ENCODE assay signal across 13 cellular contexts in genomic region chr3:139897759-139898158, GRCh38. TPM values are rescaled to one million over a fixed set of nuclear protein-coding genes. Genes with fewer than 3 reads are reported as not detected.
DNase-seq lines count a peak whose midpoint lies in the region; ATAC-seq, FAIRE-seq and TF ChIP-seq lines count a peak whose summit lies in the region.
"Had no signal": no experiment of that assay in that cellular context is flagged by ENCODE, and none has a peak within 500 bp of the region (broad histone marks: within the 10 kb centered on the region; RNA-seq: fewer than 3 reads in every experiment).

No MANE protein-coding gene starts in this region.

- no peak overlapping the region for H3K4me3 ChIP-seq in HCT116 (replicated peaks in 1 of 2; ENCODE audit: low read depth in 1 of 2, low read length in 2 of 2)
- H3K4me3 ChIP-seq in K562, result no peak overlapping the region
- H3K4me3 ChIP-seq: GM23248 had no signal

- TF ChIP-seq POLR2A in HCT116 (IDR thresholded peaks at IDR 0.05; ENCODE audit: borderline replicate concordance, extremely low read depth, insufficient read depth, insufficient read length) (no peak), K562 (conservative IDR thresholded peaks at IDR 0.05) (no peak)

- H3K9me1 ChIP-seq in K562 (ENCODE audit: control insufficient read depth, insufficient read depth, low read length), result no peaks in the 10 kb centered on the region

- no peak for FAIRE-seq in K562 (lab: Jason Lieb, UNC)

- no peak overlapping the region for H3K9ac ChIP-seq in HCT116 (ENCODE audit: low read length)
- H3K9ac ChIP-seq in K562 (ENCODE audit: insufficient read depth in 1 of 2, low read depth in 2 of 2, low read length in 2 of 2), result no peak overlapping the region
- H3K9ac ChIP-seq: GM23248 had no signal

- no peak overlapping the region for H3K4me2 ChIP-seq in HCT116 (ENCODE audit: low read length)
- no peak overlapping the region for H3K4me2 ChIP-seq in K562 (ENCODE audit: insufficient read depth, low read length)

- CTCF ChIA-PET in HCT116 (lab: Charles Lee) (no interaction called here), K562 (lab: Yijun Ruan, JAX; ENCODE audit: low intra/inter-chr PET ratio) (no interaction called here)
- CTCF ChIA-PET in activated CD8-positive, alpha-beta T cell treated with anti-CD3 and anti-CD28 coated beads for 36 hours (lab: Charles Lee), result no interaction called here

- no peaks in the 10 kb centered on the region for H3K4me1 Mint-ChIP-seq in activated CD8-positive, alpha-beta T cell treated with anti-CD3 and anti-CD28 coated beads for 36 hours (ENCODE audit: low read depth)
- H3K4me1 Mint-ChIP-seq: CD14-positive monocyte, H9, IgD-negative memory B cell had no signal

- TF ChIP-seq EP300 in Ishikawa (IDR thresholded peaks at IDR 0.05; ENCODE audit: borderline replicate concordance) (no peak), K562 (IDR thresholded peaks at IDR 0.05; ENCODE audit: low read length) (no peak)

- in situ Hi-C loops in K562 (cut with MboI), result no loop called here

- H3K9me3 Mint-ChIP-seq in activated CD8-positive, alpha-beta T cell treated with anti-CD3 and anti-CD28 coated beads for 36 hours, result no peaks in the 10 kb centered on the region
- H3K9me3 Mint-ChIP-seq: CD8-positive, alpha-beta T cell had no signal

- no peaks in the 10 kb centered on the region; the same call in 1 of the 2 replicates for H3K27me3 ChIP-seq in HCT116 (ENCODE audit: insufficient read depth, low read length)
- H3K27me3 ChIP-seq in K562 (ENCODE audit: control insufficient read depth in 2 of 2, insufficient read depth in 2 of 2, low read length in 2 of 2), result no peaks in the 10 kb centered on the region
- H3K27me3 ChIP-seq in foreskin keratinocyte, result no peaks in the 10 kb centered on the region

- H3K27me3 Mint-ChIP-seq in activated CD8-positive, alpha-beta T cell treated with anti-CD3 and anti-CD28 coated beads for 36 hours, result peaks cover 2% of the 10 kb centered on the region

- intact Hi-C loops in HCT116 (cut with micrococcal nuclease), result no loop called here
- intact Hi-C loops in K562 (cut with micrococcal nuclease), result no loop called here
- intact Hi-C loops in activated CD8-positive, alpha-beta T cell treated with anti-CD3 and anti-CD28 coated beads for 36 hours (cut with micrococcal nuclease), result no loop called here

- no peaks in the 10 kb centered on the region for H4K20me1 ChIP-seq in HCT116 (ENCODE audit: insufficient read depth)
- H4K20me1 ChIP-seq in K562 (replicated peaks; ENCODE audit: control insufficient read depth, insufficient read depth, low read length), result no peaks in the 10 kb centered on the region

- POLR2A ChIA-PET in HCT116 (lab: Charles Lee), result no interaction called here
- POLR2A ChIA-PET in K562 (lab: Yijun Ruan, JAX), result no interaction called here
- POLR2A ChIA-PET in activated CD8-positive, alpha-beta T cell treated with anti-CD3 and anti-CD28 coated beads for 36 hours (lab: Charles Lee), result no interaction called here

- H3K27ac ChIP-seq in HCT116 (ENCODE audit: low read depth, low read length) (no peak overlapping the region), K562 (ENCODE audit: extremely low read depth, low read depth, low read length) (no peak overlapping the region), foreskin keratinocyte (no peak overlapping the region)
- H3K27ac ChIP-seq: GM23248, HL-60 had no signal

- H3K9me3 ChIP-seq in HCT116 (ENCODE audit: control insufficient read depth in 1 of 2, insufficient read depth in 1 of 2, low read depth in 1 of 2, low read length in 2 of 2) (no peaks in the 10 kb centered on the region), K562 (replicated peaks; ENCODE audit: control insufficient read depth, insufficient read depth, low read depth, low read length) (no peaks in the 10 kb centered on the region)

- RAD21 ChIA-PET in HCT116 (lab: Charles Lee; ENCODE audit: low non-redundant PET in 1 of 2, low total read pairs in 2 of 2, uncharacterized antibody in 2 of 2, unreplicated experiment in 2 of 2), result no interaction called here

- ATAC-seq in HCT116, result no peak
- ATAC-seq in K562, result no peak
- peak; percentile 29 for ATAC-seq in foreskin keratinocyte
- no peak for ATAC-seq in activated CD8-positive, alpha-beta T cell treated with anti-CD3 and anti-CD28 coated beads for 36 hours
- ATAC-seq: CD8-positive, alpha-beta T cell had no signal

- 0% methylated on average over 5 of the region's 5 CpGs for whole genome bisulfite sequencing in K562 (ENCODE audit: insufficient coverage, low coverage, missing lambda C conversion rate)

- H3K9me2 ChIP-seq in HCT116 (ENCODE audit: insufficient read depth), result no peaks in the 10 kb centered on the region

- no peaks in the 10 kb centered on the region for H3K36me3 ChIP-seq in HCT116 (ENCODE audit: control insufficient read depth in 1 of 2, insufficient read depth in 2 of 2, low read length in 2 of 2)
- H3K36me3 ChIP-seq in K562 (ENCODE audit: control insufficient read depth, insufficient read depth, low read length), result no peaks in the 10 kb centered on the region

- no peak for TF ChIP-seq CTCF in HCT116 (IDR thresholded peaks at IDR 0.05 in 2 of 3, conservative IDR thresholded peaks at IDR 0.05 in 1 of 3; ENCODE audit: borderline replicate concordance in 1 of 3, insufficient read depth in 1 of 3, low read depth in 2 of 3, low read length in 2 of 3)
- no peak for TF ChIP-seq CTCF in K562 (IDR thresholded peaks at IDR 0.05 in 2 of 3, conservative IDR thresholded peaks at IDR 0.05 in 1 of 3; ENCODE audit: insufficient read depth in 2 of 3, low read depth in 1 of 3, low read length in 3 of 3)
- no peak for TF ChIP-seq CTCF in foreskin keratinocyte (conservative IDR thresholded peaks at IDR 0.05)
- TF ChIP-seq CTCF in activated CD8-positive, alpha-beta T cell treated with anti-CD3 and anti-CD28 coated beads for 36 hours (IDR thresholded peaks at IDR 0.05), result no peak

- H3K36me3 Mint-ChIP-seq in activated CD8-positive, alpha-beta T cell treated with anti-CD3 and anti-CD28 coated beads for 36 hours (ENCODE audit: low read depth), result no peaks in the 10 kb centered on the region
- H3K36me3 Mint-ChIP-seq: CD14-positive monocyte; CD8-positive, alpha-beta T cell; IgD-negative memory B cell had no signal

- H3K79me2 ChIP-seq in HCT116 (ENCODE audit: insufficient read depth, low read length) (no peaks in the 10 kb centered on the region), K562 (ENCODE audit: control insufficient read depth, insufficient read depth, low read length) (no peaks in the 10 kb centered on the region)

- no peaks in the 10 kb centered on the region for H3K4me1 ChIP-seq in HCT116 (ENCODE audit: control insufficient read depth in 1 of 2, insufficient read depth in 2 of 2, low read length in 2 of 2)
- H3K4me1 ChIP-seq in K562 (replicated peaks in 1 of 2; ENCODE audit: control insufficient read depth in 2 of 2, insufficient read depth in 2 of 2, low read length in 2 of 2), result no peaks in the 10 kb centered on the region
- H3K4me1 ChIP-seq in foreskin keratinocyte, result no peaks in the 10 kb centered on the region

- no TSS peak for BruUV-seq in HCT116 (replicated peaks; lab: Mats Ljungman, UMichigan)
- no TSS peak for BruUV-seq in K562 (replicated peaks; lab: Mats Ljungman, UMichigan)

- H3K27ac Mint-ChIP-seq in activated CD8-positive, alpha-beta T cell treated with anti-CD3 and anti-CD28 coated beads for 36 hours, result no peak overlapping the region
- H3K27ac Mint-ChIP-seq: CD14-positive monocyte; CD8-positive, alpha-beta T cell; H9; IgD-negative memory B cell had no signal

- TF ChIP-seq RAD21 in HCT116 (IDR thresholded peaks at IDR 0.05; ENCODE audit: low read depth) (no peak), Ishikawa (IDR thresholded peaks at IDR 0.05; ENCODE audit: low read depth) (no peak), K562 (CRISPR knock-in tag; conservative IDR thresholded peaks at IDR 0.05 in 1 of 2, IDR thresholded peaks at IDR 0.05 in 1 of 2) (no peak)

- no peak overlapping the region for H2AFZ ChIP-seq in HCT116 (ENCODE audit: low read depth, low read length, poor library complexity, severe bottlenecking)
- H2AFZ ChIP-seq in K562 (ENCODE audit: low read depth, low read length), result no peak overlapping the region
- H2AFZ ChIP-seq: GM23248 had no signal

- DNase-seq in HCT116 (ENCODE audit: low read depth, low spot score), result no peak
- DNase-seq in K562 (ENCODE audit: extremely low read depth in 1 of 4, low spot score in 3 of 4), result no peak
- DNase-seq in foreskin keratinocyte, result peak in 1 of 2 donors; percentile 42
- DNase-seq in NCI-H446 treated with DMSO at 0.1 percent for 48 hours (lab: John Stamatoyannopoulos, UW), result no peak
- no peak for DNase-seq in activated CD8-positive, alpha-beta T cell treated with anti-CD3 and anti-CD28 coated beads for 36 hours
- DNase-seq: CD8-positive, alpha-beta T cell; COR-L47; GM23248; H9 had no signal

- no peak overlapping the region for H3K4me3 Mint-ChIP-seq in activated CD8-positive, alpha-beta T cell treated with anti-CD3 and anti-CD28 coated beads for 36 hours
- H3K4me3 Mint-ChIP-seq: CD14-positive monocyte; CD8-positive, alpha-beta T cell; H9; IgD-negative memory B cell had no signal

TF ChIP-seq in HCT116, 20 proteins besides CTCF, POLR2A, EP300 and RAD21 (continues in another document):
- TF ChIP-seq CEBPB (IDR thresholded peaks at IDR 0.05; ENCODE audit: low read depth), result peak; percentile 68

TF ChIP-seq in Ishikawa, 13 proteins besides CTCF, POLR2A, EP300 and RAD21 (continues in another document):
- no peak for TF ChIP-seq EGR1 (IDR thresholded peaks at IDR 0.05)

RNA-seq across cellular contexts. Expression of gene CLSTN2, which starts 37.2 kb away (rescaled TPM):
- total RNA-seq in HCT116 (2021; ENCODE audit: unreplicated experiment) (0.02 TPM), K562 (2014; rRNA removed) (not detected in 2 replicates), K562 (2014; rRNA removed; fragmentation: Illumina TruSeq; extraction: Trizol) (not detected in 2 replicates), K562 (2015; rRNA removed; fragmentation: Illumina TruSeq; extraction: Trizol) (0.04 TPM in 2 replicates), K562 (2021) (0.02 TPM in 2 replicates), foreskin keratinocyte (0.14 and 0.27 TPM in 2 replicates)
- not detected in 2 replicates for polyA plus RNA-seq in HCT116 (2012)
- not detected in 2 replicates for total RNA-seq in K562 (2011; cell fraction: chromatin; rRNA removed; ENCODE audit: low replicate concordance)
- not detected in 2 replicates for total RNA-seq in K562 (2011; cell fraction: nucleolus; rRNA removed)
- total RNA-seq in K562 (2011; cell fraction: nucleoplasm; rRNA removed), result not detected in 2 replicates
- polyA plus RNA-seq in K562 (2011; rRNA removed) (0.01 TPM in 1 of 2 replicates, not detected in the other), K562 (2014; fragmentation: Illumina TruSeq; extraction: Trizol) (not detected in 2 replicates), K562 (2014; fragmentation: Nextera tagmentation; extraction: Ambion mirVana) (under 1 TPM in 1 of 2 experiments, not detected in 1; 0.04 TPM), K562 (2014; rRNA removed) (not detected in 2 replicates), foreskin keratinocyte (0.03 and 0.06 TPM in 2 replicates)
- under 0.01 TPM in 1 of 2 replicates, not detected in the other for polyA plus RNA-seq in K562 (2011; cell fraction: cytosol; rRNA removed)
- polyA plus RNA-seq in K562 (2011; cell fraction: nucleus; rRNA removed), result not detected in 2 replicates
- polyA plus RNA-seq in K562 (2012), result 0.01 and 0.26 TPM in 2 replicates
- not detected in 2 replicates for polyA minus RNA-seq in K562 (2011; rRNA and poly(A)+ RNA removed)
- polyA minus RNA-seq in K562 (2011; cell fraction: cytosol; rRNA and poly(A)+ RNA removed), result not detected in 2 replicates
- not detected in 2 replicates for polyA minus RNA-seq in K562 (2011; cell fraction: nucleus; rRNA and poly(A)+ RNA removed)
- not detected for total RNA-seq in activated CD8-positive, alpha-beta T cell treated with anti-CD3 and anti-CD28 coated beads for 36 hours
- total RNA-seq: CD8-positive, alpha-beta T cell; GM23248 had no signal
- polyA plus RNA-seq: CD14-positive monocyte, GM23248, IgD-negative memory B cell had no signal

Comparison
In these comparisons a context has a peak if more than half of its experiments do, and no peak if none do; other contexts are left out.
1. Of the 22 proteins assayed by ChIP-seq in both K562 and HCT116: peak only in K562: none; only in HCT116: none; in both: CEBPB; in neither: 21.